Comparison of ENCODE assay signal across 8 cellular contexts in the genomic region with DNA sequence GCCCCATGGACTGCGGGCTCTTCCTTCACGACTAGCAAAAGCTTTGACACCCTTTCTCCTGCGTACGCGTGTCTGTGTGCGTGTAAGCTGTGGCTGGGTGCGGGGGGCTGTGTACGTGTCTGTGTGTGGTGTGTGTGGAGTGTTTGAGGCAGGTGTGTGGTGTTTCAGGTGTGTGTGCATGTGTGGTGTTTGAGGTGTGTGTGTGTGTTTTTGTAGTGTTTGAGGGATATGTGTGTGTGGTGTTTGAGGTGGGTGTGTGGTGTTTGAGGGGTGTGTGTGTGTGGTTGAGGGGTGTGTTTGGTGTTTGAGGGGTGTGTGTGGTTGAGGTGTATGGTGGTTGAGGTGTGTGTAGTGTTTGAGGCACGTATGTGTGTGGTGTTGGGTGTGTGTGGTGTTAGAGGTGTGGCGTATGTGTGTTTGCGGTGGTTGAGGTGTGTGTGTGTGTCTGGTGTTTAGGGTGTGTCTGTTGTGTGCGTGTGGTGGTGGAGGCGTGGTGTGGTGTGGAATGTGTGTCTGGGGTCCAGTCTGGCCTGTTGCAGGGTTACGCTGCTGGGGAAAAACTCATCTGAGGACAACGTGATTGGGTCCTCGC.
DNase-seq lines count a peak whose midpoint lies in the region; ATAC-seq, FAIRE-seq and TF ChIP-seq lines count a peak whose summit lies in the region.

No MANE protein-coding gene starts in this region.

- ATAC-seq in GM18502 (IDR thresholded peaks at IDR 0.05; ENCODE audit: poor library complexity, unreplicated experiment) = no peak

- H3K36me3 ChIP-seq in muscle layer of duodenum (ENCODE audit: control insufficient read depth in 1 of 2, insufficient read depth in 2 of 2, low read length in 2 of 2) = no peaks in the 10 kb centered on the region

- TF ChIP-seq CTCF in AG09309 (IDR thresholded peaks at IDR 0.05; ENCODE audit: control insufficient read depth, insufficient read depth, low read depth, low read length, missing control alignments) = no peak
- TF ChIP-seq CTCF in cardiac fibroblast (IDR thresholded peaks at IDR 0.05; ENCODE audit: low read depth, low read length) = no peak

- H3K27me3 ChIP-seq in muscle layer of duodenum (ENCODE audit: low read depth, low read length) = no peaks in the 10 kb centered on the region

- H3K9me3 ChIP-seq in muscle layer of duodenum (ENCODE audit: control insufficient read depth in 1 of 2, low read length in 2 of 2) = no peaks in the 10 kb centered on the region

- DNase-seq in AG09309 (ENCODE audit: low read depth) (no peak), HTR-8/SVneo (ENCODE audit: insufficient read length, low spot score) (no peak), cardiac fibroblast (ENCODE audit: low read depth in 2 of 2) (no peak), NCI-H345 (lab: John Stamatoyannopoulos, UW) (no peak), NCI-H2107 treated with DMSO at 0.1 percent for 48 hours (lab: John Stamatoyannopoulos, UW; ENCODE audit: unreplicated experiment) (no peak), NCI-H82 (lab: John Stamatoyannopoulos, UW) (no peak)

- peaks cover 6 to 23% of the 10 kb centered on the region in 2 donors for H3K4me1 ChIP-seq in muscle layer of duodenum (ENCODE audit: control insufficient read depth in 1 of 2, insufficient read depth in 2 of 2, low read length in 2 of 2)

- H3K4me3 ChIP-seq in AG09309 (ENCODE audit: control insufficient read depth, low read depth, low read length) (peak overlapping the region; percentile 98), cardiac fibroblast (replicated peaks in 1 of 2; ENCODE audit: low read depth in 2 of 2, low read length in 2 of 2) (peak overlapping the region; percentile 67 to 84), muscle layer of duodenum (ENCODE audit: low read depth in 1 of 2, low read length in 2 of 2) (peak overlapping the region; percentile 75)

- peak; percentile 96 for FAIRE-seq in HTR-8/SVneo (lab: Jason Lieb, UNC)

- H3K27ac ChIP-seq in muscle layer of duodenum (ENCODE audit: low read length) = no peak overlapping the region
